Comparison of ENCODE assay signal across 14 cellular contexts in the genomic region with DNA sequence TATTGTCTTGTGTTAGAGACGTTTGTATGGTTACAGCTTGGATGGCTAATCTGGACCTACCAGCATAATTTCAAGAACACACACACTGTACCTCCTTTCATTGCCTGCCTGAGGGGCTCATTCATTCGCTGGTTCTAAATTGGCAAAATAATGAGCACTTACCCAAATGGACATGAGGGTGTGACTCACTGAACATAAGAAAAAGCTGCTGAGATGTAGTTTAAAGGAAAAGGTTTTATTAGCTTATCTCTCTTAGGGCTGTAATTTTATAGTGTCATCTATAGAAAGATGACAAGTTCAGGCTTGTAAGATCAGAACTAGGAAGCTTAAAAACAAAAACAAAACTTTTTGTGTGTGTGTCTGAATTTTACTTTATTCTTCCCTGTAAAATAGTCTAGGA.
A peak's percentile ranks its signal among the peaks of the same experiment; 100 is the strongest.
DNase-seq lines count a peak whose midpoint lies in the region; ATAC-seq, FAIRE-seq and TF ChIP-seq lines count a peak whose summit lies in the region.
"Had no signal": no experiment of that assay in that cellular context is flagged by ENCODE, and none has a peak within 500 bp of the region (broad histone marks: within the 10 kb centered on the region; RNA-seq: fewer than 3 reads in every experiment).

No MANE protein-coding gene starts in this region.

- ATAC-seq in HCT116 = no peak
- ATAC-seq in GM21381 (IDR thresholded peaks at IDR 0.05; ENCODE audit: unreplicated experiment) = no peak

- H3K79me2 ChIP-seq in HCT116 (ENCODE audit: insufficient read depth, low read length) = no peaks in the 10 kb centered on the region
- H3K79me2 ChIP-seq in keratinocyte (ENCODE audit: control insufficient read depth, insufficient read depth, low read length) = no peaks in the 10 kb centered on the region

- dilution Hi-C loops in keratinocyte (cut with MboI; ENCODE audit: extremely low pct_ligation_motif_present, low sequenced_read_pairs) = no loop called here

- H3K36me3 ChIP-seq in HCT116 (ENCODE audit: control insufficient read depth in 1 of 2, insufficient read depth in 2 of 2, low read length in 2 of 2) = no peaks in the 10 kb centered on the region
- H3K36me3 ChIP-seq in bronchial epithelial cell (ENCODE audit: control insufficient read depth, insufficient read depth, low read length) = no peaks in the 10 kb centered on the region
- no peaks in the 10 kb centered on the region for H3K36me3 ChIP-seq in keratinocyte (ENCODE audit: control insufficient read depth in 2 of 2, extremely low read depth in 1 of 2, insufficient read depth in 2 of 2, low read length in 2 of 2)
- no peaks in the 10 kb centered on the region for H3K36me3 ChIP-seq in small intestine (ENCODE audit: control insufficient read depth in 2 of 2, insufficient read depth in 2 of 2, low read length in 2 of 2)

- H3K4me2 ChIP-seq in HCT116 (ENCODE audit: low read length) = peak overlapping the region; percentile 44
- H3K4me2 ChIP-seq in keratinocyte (ENCODE audit: control insufficient read depth, extremely low read depth, insufficient read depth, low read depth, low read length) = peak overlapping the region; percentile 86
- H3K4me2 ChIP-seq: SK-N-SH had no signal

- POLR2A ChIA-PET in HCT116 (lab: Charles Lee) = no interaction called here

- BruUV-seq in HCT116 (replicated peaks; lab: Mats Ljungman, UMichigan) = no TSS peak

- H2AFZ ChIP-seq in HCT116 (ENCODE audit: low read depth, low read length, poor library complexity, severe bottlenecking) (peak overlapping the region; percentile 83), keratinocyte (ENCODE audit: control insufficient read depth, low read length) (peak overlapping the region; percentile 59)

- H3K27me3 ChIP-seq in HCT116 (ENCODE audit: insufficient read depth, low read length) (no peaks in the 10 kb centered on the region), bronchial epithelial cell (ENCODE audit: control insufficient read depth, insufficient read depth, low read length) (no peaks in the 10 kb centered on the region), keratinocyte (ENCODE audit: control insufficient read depth, extremely low read depth, insufficient read depth, low read length) (no peaks in the 10 kb centered on the region), small intestine (ENCODE audit: control insufficient read depth in 2 of 2, insufficient read depth in 2 of 2, low read length in 2 of 2) (no peaks in the 10 kb centered on the region)

- no peak for FAIRE-seq in bronchial epithelial cell (lab: Jason Lieb, UNC)
- FAIRE-seq in keratinocyte (lab: Jason Lieb, UNC) = peak; percentile 74
- FAIRE-seq in small intestine (lab: Jason Lieb, UNC) = no peak

- no peak for DNase-seq in HCT116 (ENCODE audit: low read depth, low spot score)
- peak; percentile 8 for DNase-seq in HT1080 (ENCODE audit: low read depth)
- peak; percentile 86 for DNase-seq in bronchial epithelial cell (ENCODE audit: low read depth)
- no peak for DNase-seq in keratinocyte (ENCODE audit: low read depth, low spot score)
- no peak for DNase-seq in DMS53 (lab: John Stamatoyannopoulos, UW)
- DNase-seq in small intestine = no peak
- DNase-seq: Caco-2, H9, NCI-H1436, NCI-H2029, NCI-H82, Right ventricle myocardium superior, SK-N-SH had no signal

- H3K27ac ChIP-seq in HCT116 (ENCODE audit: low read depth, low read length) (no peak overlapping the region), keratinocyte (ENCODE audit: control insufficient read depth, insufficient read depth, low read length) (peak overlapping the region; percentile 98), small intestine (ENCODE audit: low read depth in 1 of 2, low read length in 1 of 2) (no peak overlapping the region)

- no peaks in the 10 kb centered on the region for H3K9me1 ChIP-seq in keratinocyte (ENCODE audit: control insufficient read depth, extremely low read depth, insufficient read depth, low read length)

- H3K4me3 ChIP-seq in HCT116 (replicated peaks in 1 of 2; ENCODE audit: low read depth in 1 of 2, low read length in 2 of 2) (no peak overlapping the region), bronchial epithelial cell (ENCODE audit: low read depth, low read length) (no peak overlapping the region), keratinocyte (ENCODE audit: control insufficient read depth in 2 of 3, extremely low read depth in 1 of 3, insufficient read depth in 2 of 3, low read depth in 1 of 3, low read length in 3 of 3) (peak overlapping the region in 2 of 3 experiments; percentile 4 to 48), small intestine (ENCODE audit: low read depth in 1 of 2, low read length in 2 of 2) (no peak overlapping the region)

- H4K20me1 ChIP-seq in HCT116 (ENCODE audit: insufficient read depth) (no peaks in the 10 kb centered on the region), keratinocyte (ENCODE audit: control insufficient read depth, extremely low read depth, insufficient read depth, low read length) (no peaks in the 10 kb centered on the region)

- H3K9me3 ChIP-seq in HCT116 (ENCODE audit: control insufficient read depth in 1 of 2, insufficient read depth in 1 of 2, low read depth in 1 of 2, low read length in 2 of 2) (no peaks in the 10 kb centered on the region), keratinocyte (ENCODE audit: control insufficient read depth, low read depth, low read length) (no peaks in the 10 kb centered on the region), small intestine (ENCODE audit: control insufficient read depth, low read depth) (peaks cover 1% of the 10 kb centered on the region)
- H3K9me3 ChIP-seq: Caco-2, SK-N-SH had no signal

- intact Hi-C loops in HCT116 (cut with micrococcal nuclease) = no loop called here

- TF ChIP-seq RAD21 in HCT116 (IDR thresholded peaks at IDR 0.05; ENCODE audit: low read depth) = no peak

- CTCF ChIA-PET in HCT116 (lab: Charles Lee) = no interaction called here

- 68 to 71% (median 70%) methylated on average over 2 of the region's 2 CpGs for WGBS in small intestine, 3 donors

- H3K9me2 ChIP-seq in HCT116 (ENCODE audit: insufficient read depth) = no peaks in the 10 kb centered on the region
- H3K9me2 ChIP-seq: SK-N-SH had no signal

- RAD21 ChIA-PET in HCT116 (lab: Charles Lee; ENCODE audit: low non-redundant PET in 1 of 2, low total read pairs in 2 of 2, uncharacterized antibody in 2 of 2, unreplicated experiment in 2 of 2) = no interaction called here

- TF ChIP-seq CTCF in HCT116 (IDR thresholded peaks at IDR 0.05 in 2 of 3, conservative IDR thresholded peaks at IDR 0.05 in 1 of 3; ENCODE audit: borderline replicate concordance in 1 of 3, insufficient read depth in 1 of 3, low read depth in 2 of 3, low read length in 2 of 3) (no peak), bronchial epithelial cell (IDR thresholded peaks at IDR 0.05; ENCODE audit: insufficient read depth, low read length, severe bottlenecking) (no peak), keratinocyte (optimal IDR thresholded peaks at IDR 0.05 in 1 of 3, IDR thresholded peaks at IDR 0.05 in 1 of 3, conservative IDR thresholded peaks at IDR 0.05 in 1 of 3; ENCODE audit: extremely low read depth in 1 of 3, insufficient read depth in 2 of 3, low read length in 3 of 3) (no peak)

- peaks cover 0 to 9% of the 10 kb centered on the region in 2 experiments; a peak in 2 of 4 replicates for H3K4me1 ChIP-seq in HCT116 (ENCODE audit: control insufficient read depth in 1 of 2, insufficient read depth in 2 of 2, low read length in 2 of 2)
- peaks cover 16% of the 10 kb centered on the region for H3K4me1 ChIP-seq in keratinocyte (ENCODE audit: control insufficient read depth, extremely low read depth, insufficient read depth, low read length)
- no peaks in the 10 kb centered on the region for H3K4me1 ChIP-seq in small intestine (ENCODE audit: control insufficient read depth in 2 of 2, insufficient read depth in 1 of 2, low read depth in 1 of 2, low read length in 1 of 2)
- H3K4me1 ChIP-seq: Caco-2 had no signal

- H3K9ac ChIP-seq in HCT116 (ENCODE audit: low read length) (no peak overlapping the region), keratinocyte (ENCODE audit: control insufficient read depth, extremely low read depth, insufficient read depth, low read length) (peak overlapping the region; percentile 71)
- H3K9ac ChIP-seq: SK-N-SH had no signal

- TF ChIP-seq POLR2A in HCT116 (IDR thresholded peaks at IDR 0.05; ENCODE audit: borderline replicate concordance, extremely low read depth, insufficient read depth, insufficient read length) = no peak

TF ChIP-seq in HCT116, 20 proteins besides CTCF, POLR2A, EP300 and RAD21 (continues in another document):
- TF ChIP-seq SIN3A (IDR thresholded peaks at IDR 0.05; ENCODE audit: low read depth) (no peak), CBX3 (IDR thresholded peaks at IDR 0.05; ENCODE audit: low read depth) (no peak), ZFX (IDR thresholded peaks at IDR 0.05) (no peak), ZNF274 (IDR thresholded peaks at IDR 0.05; ENCODE audit: low read depth, low read length) (no peak), SP1 (IDR thresholded peaks at IDR 0.05; ENCODE audit: low read depth) (no peak), CEBPB (IDR thresholded peaks at IDR 0.05; ENCODE audit: low read depth) (no peak), TCF7L2 (IDR thresholded peaks at IDR 0.05; ENCODE audit: borderline replicate concordance, extremely low read depth, insufficient read depth, insufficient read length) (no peak), EZH2 (IDR thresholded peaks at IDR 0.05) (no peak), EZH2phosphoT487 (IDR thresholded peaks at IDR 0.05; ENCODE audit: borderline replicate concordance) (no peak), ZBTB33 (IDR thresholded peaks at IDR 0.05; ENCODE audit: extremely low read depth, insufficient replicate concordance, low read length) (no peak), MAX (IDR thresholded peaks at IDR 0.05) (no peak), JUND (IDR thresholded peaks at IDR 0.05) (no peak), EGR1 (IDR thresholded peaks at IDR 0.05; ENCODE audit: low read depth) (no peak), POLR2AphosphoS5 (IDR thresholded peaks at IDR 0.05; ENCODE audit: low read depth, low read length) (no peak)

Comparison
In these comparisons a context has a peak if more than half of its experiments do, and no peak if none do; other contexts are left out.
1. DNase-seq: peak in HT1080 (single experiment) and bronchial epithelial cell (single experiment); none in HCT116 (single experiment), keratinocyte (single experiment), DMS53 (single experiment) and small intestine (single experiment).
2. H3K4me3 ChIP-seq: peak in keratinocyte (2 of 3); none in HCT116 (0 of 2), bronchial epithelial cell (single experiment) and small intestine (0 of 2).